1 cellular context compared by ENCODE assay signal in genomic region chrX:104166735-104167436, GRCh38.
TF ChIP-seq lines count a peak whose summit lies in the region.

No MANE protein-coding gene starts in this region.

TF ChIP-seq in HepG2, 621 proteins besides CTCF, POLR2A, EP300 and RAD21:
- TF ChIP-seq ZNF652 (CRISPR knock-in tag; IDR thresholded peaks at IDR 0.05; ENCODE audit: borderline replicate concordance, low read depth), result 0 out of 2 replicates have a peak, but pooled peaks have one; percentile 54
- TF ChIP-seq ZNF160 (CRISPR knock-in tag; IDR thresholded peaks at IDR 0.05), result no peak
- no peak for TF ChIP-seq PHF5A (CRISPR knock-in tag; IDR thresholded peaks at IDR 0.05; ENCODE audit: low read depth, unreplicated experiment)
- no peak for TF ChIP-seq ZBTB44 (CRISPR knock-in tag; IDR thresholded peaks at IDR 0.05)
- no peak for TF ChIP-seq SAFB2 (CRISPR knock-in tag; IDR thresholded peaks at IDR 0.05; ENCODE audit: borderline replicate concordance, low read depth)
- TF ChIP-seq SRY (CRISPR knock-in tag; IDR thresholded peaks at IDR 0.05), result no peak
- 0 out of 2 replicates have a peak, but pooled peaks have one; percentile 9 for TF ChIP-seq MXD1 (CRISPR knock-in tag; IDR thresholded peaks at IDR 0.05)
- no peak for TF ChIP-seq PTBP1 (IDR thresholded peaks at IDR 0.05; ENCODE audit: low read depth, low read length, poor library complexity, severe bottlenecking)
- TF ChIP-seq ATM (IDR thresholded peaks at IDR 0.05; ENCODE audit: borderline replicate concordance), result no peak
- TF ChIP-seq HOXA5 (CRISPR knock-in tag; IDR thresholded peaks at IDR 0.05), result no peak
- TF ChIP-seq ZSCAN5A (CRISPR knock-in tag; IDR thresholded peaks at IDR 0.05; ENCODE audit: borderline replicate concordance), result no peak
- 0 out of 2 replicates have a peak, but pooled peaks have one; percentile 18 for TF ChIP-seq BCL3 (CRISPR knock-in tag; IDR thresholded peaks at IDR 0.05)
- TF ChIP-seq TRIM22 (IDR thresholded peaks at IDR 0.05), result no peak
- TF ChIP-seq ZNF784 (CRISPR knock-in tag; IDR thresholded peaks at IDR 0.05; ENCODE audit: borderline replicate concordance), result 0 out of 2 replicates have a peak, but pooled peaks have one; percentile 28
- 0 out of 2 replicates have a peak, but pooled peaks have one; percentile 11 for TF ChIP-seq ZMAT3 (CRISPR knock-in tag; conservative IDR thresholded peaks at IDR 0.05)
- TF ChIP-seq ZNF510 (CRISPR knock-in tag; IDR thresholded peaks at IDR 0.05; ENCODE audit: low read depth), result no peak
- 0 out of 2 replicates have a peak, but pooled peaks have one; percentile 9 for TF ChIP-seq HNRNPL (IDR thresholded peaks at IDR 0.05; ENCODE audit: low read depth, low read length)
- no peak for TF ChIP-seq CHCHD3 (CRISPR knock-in tag; IDR thresholded peaks at IDR 0.05)
- TF ChIP-seq NFKBIZ (CRISPR knock-in tag; IDR thresholded peaks at IDR 0.05), result no peak
- TF ChIP-seq ZSCAN21 (CRISPR knock-in tag; IDR thresholded peaks at IDR 0.05; ENCODE audit: borderline replicate concordance), result no peak
- TF ChIP-seq TBX3 (IDR thresholded peaks at IDR 0.05; ENCODE audit: borderline replicate concordance), result no peak
- TF ChIP-seq XRCC5 (optimal IDR thresholded peaks at IDR 0.05; ENCODE audit: low read length), result peak; percentile 2
- no peak for TF ChIP-seq TP53 (CRISPR knock-in tag; conservative IDR thresholded peaks at IDR 0.05)
- TF ChIP-seq STAT6 (CRISPR knock-in tag; IDR thresholded peaks at IDR 0.05; ENCODE audit: borderline replicate concordance), result no peak
- no peak for TF ChIP-seq PREB (CRISPR knock-in tag; IDR thresholded peaks at IDR 0.05)
- no peak for TF ChIP-seq GRHL1 (CRISPR knock-in tag; conservative IDR thresholded peaks at IDR 0.05)
- TF ChIP-seq ZNF687 (CRISPR knock-in tag; IDR thresholded peaks at IDR 0.05), result peak; percentile 29
- TF ChIP-seq FOSL2 (CRISPR knock-in tag; IDR thresholded peaks at IDR 0.05), result no peak
- TF ChIP-seq ZFY (CRISPR knock-in tag; IDR thresholded peaks at IDR 0.05), result peak; percentile 21; the same call in 1 of the 2 replicates
- no peak for TF ChIP-seq KAT8 (CRISPR knock-in tag; IDR thresholded peaks at IDR 0.05)
- no peak for TF ChIP-seq ARNTL (CRISPR knock-in tag; IDR thresholded peaks at IDR 0.05)
- TF ChIP-seq KLF13 (CRISPR knock-in tag; IDR thresholded peaks at IDR 0.05), result no peak
- TF ChIP-seq ZNF512B (CRISPR knock-in tag; IDR thresholded peaks at IDR 0.05; ENCODE audit: borderline replicate concordance), result no peak
- TF ChIP-seq NCOR1 (IDR thresholded peaks at IDR 0.05; ENCODE audit: borderline replicate concordance, low read length), result no peak
- no peak for TF ChIP-seq ZC3H4 (CRISPR knock-in tag; IDR thresholded peaks at IDR 0.05; ENCODE audit: borderline replicate concordance)
- no peak for TF ChIP-seq SOX5 (CRISPR knock-in tag; IDR thresholded peaks at IDR 0.05; ENCODE audit: borderline replicate concordance)
- TF ChIP-seq AGO2 (optimal IDR thresholded peaks at IDR 0.05; ENCODE audit: low read depth, low read length), result peak; percentile 23
